In the genomic region with DNA sequence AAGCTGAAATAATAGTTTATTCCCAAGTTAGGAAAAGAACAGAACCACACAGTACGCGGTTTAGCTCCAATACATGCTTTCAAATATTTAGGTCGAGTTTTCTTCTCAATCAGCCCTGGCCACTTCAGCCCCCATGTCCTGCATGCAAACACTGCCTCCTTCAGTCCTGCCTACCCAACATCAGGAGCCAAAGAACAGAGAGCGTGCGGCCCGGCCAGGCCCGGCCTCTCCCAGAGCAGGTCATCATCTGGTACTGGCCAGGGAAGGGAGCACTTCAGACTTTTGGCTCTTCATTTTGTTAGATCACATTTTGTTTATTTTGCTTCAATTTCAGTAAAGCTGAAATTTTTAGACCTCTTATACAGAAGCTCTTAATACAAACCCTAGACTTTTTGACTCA, we compare ENCODE assay signal across 23 cellular contexts. TPM values are rescaled to one million over a fixed set of nuclear protein-coding genes. Genes with fewer than 3 reads are reported as not detected.
DNase-seq lines count a peak whose midpoint lies in the region; ATAC-seq, FAIRE-seq and TF ChIP-seq lines count a peak whose summit lies in the region.
"Had no signal": no experiment of that assay in that cellular context is flagged by ENCODE, and none has a peak within 500 bp of the region (broad histone marks: within the 10 kb centered on the region; RNA-seq: fewer than 3 reads in every experiment).

No MANE protein-coding gene starts in this region.

- no peak for ATAC-seq in activated CD8-positive, alpha-beta T cell treated with anti-CD3 and anti-CD28 coated beads for 36 hours
- no peak for ATAC-seq in activated CD8-positive, alpha-beta T cell treated with anti-CD3 and anti-CD28 coated beads, Interleukin-2, amount 10 ng/mL, durations not matched to agents 7 days and 5 days
- peak; percentile 54; the same call in 2 of the 3 replicates for ATAC-seq in K562
- ATAC-seq in stimulated activated effector memory CD8-positive, alpha-beta T cell treated with anti-CD3 and anti-CD28 coated beads, Interleukin-12 subunit alpha, Interleukin-12 subunit beta, amount 100 ng/mL, for 72 hours, result no peak
- ATAC-seq in body of pancreas, result no peak

- intact Hi-C loops in activated CD8-positive, alpha-beta T cell treated with anti-CD3 and anti-CD28 coated beads for 36 hours (cut with micrococcal nuclease), result no loop called here
- intact Hi-C loops in K562 (cut with micrococcal nuclease), result no loop called here
- intact Hi-C loops in left ventricle myocardium inferior (cut with micrococcal nuclease), result no loop called here
- intact Hi-C loops in body of pancreas (cut with DNase I), result no loop called here

- FAIRE-seq in K562 (lab: Jason Lieb, UNC), result no peak
- FAIRE-seq: bronchial epithelial cell, islet of Langerhans had no signal

- TF ChIP-seq POLR2A in K562 (conservative IDR thresholded peaks at IDR 0.05) (no peak), body of pancreas (IDR thresholded peaks at IDR 0.05) (no peak)

- H3K27ac ChIP-seq in K562 (ENCODE audit: extremely low read depth, low read depth, low read length) (no peak overlapping the region), left ventricle myocardium inferior (replicated peaks) (no peak overlapping the region), body of pancreas (no peak overlapping the region)
- H3K27ac ChIP-seq: esophagus squamous epithelium, prostate gland had no signal

- H3K9ac ChIP-seq in K562 (ENCODE audit: insufficient read depth in 1 of 2, low read depth in 2 of 2, low read length in 2 of 2), result no peak overlapping the region

- TF ChIP-seq CTCF in activated CD8-positive, alpha-beta T cell treated with anti-CD3 and anti-CD28 coated beads for 36 hours (IDR thresholded peaks at IDR 0.05), result no peak
- TF ChIP-seq CTCF in K562 (IDR thresholded peaks at IDR 0.05 in 2 of 3, conservative IDR thresholded peaks at IDR 0.05 in 1 of 3; ENCODE audit: insufficient read depth in 2 of 3, low read depth in 1 of 3, low read length in 3 of 3), result no peak
- TF ChIP-seq CTCF in left ventricle myocardium inferior (IDR thresholded peaks at IDR 0.05; ENCODE audit: borderline replicate concordance), result peak; percentile 21
- TF ChIP-seq CTCF in body of pancreas (IDR thresholded peaks at IDR 0.05), result no peak

- peaks cover 4% of the 10 kb centered on the region for H3K9me1 ChIP-seq in K562 (ENCODE audit: control insufficient read depth, insufficient read depth, low read length)

- peaks cover 72% of the 10 kb centered on the region for H3K4me1 Mint-ChIP-seq in activated CD8-positive, alpha-beta T cell treated with anti-CD3 and anti-CD28 coated beads for 36 hours (ENCODE audit: low read depth)
- H3K4me1 Mint-ChIP-seq in activated CD8-positive, alpha-beta T cell treated with anti-CD3 and anti-CD28 coated beads, Interleukin-2, amount 10 ng/mL, durations not matched to agents 7 days and 5 days (ENCODE audit: low read depth), result peaks cover 57% of the 10 kb centered on the region
- H3K4me1 Mint-ChIP-seq in stimulated activated effector memory CD8-positive, alpha-beta T cell treated with anti-CD3 and anti-CD28 coated beads, Interleukin-12 subunit alpha, Interleukin-12 subunit beta, amount 100 ng/mL, for 72 hours, result peaks cover 76% of the 10 kb centered on the region

- H3K36me3 ChIP-seq in K562 (ENCODE audit: control insufficient read depth, insufficient read depth, low read length), result peaks cover 81% of the 10 kb centered on the region; the same call in 2 of the 3 replicates
- peaks cover 78% of the 10 kb centered on the region for H3K36me3 ChIP-seq in left ventricle myocardium inferior
- H3K36me3 ChIP-seq in body of pancreas (replicated peaks in 1 of 2; ENCODE audit: insufficient read depth in 1 of 2, low read depth in 2 of 2), result peaks cover 0 to 20% of the 10 kb centered on the region in 2 donors

- H3K4me3 Mint-ChIP-seq in activated CD8-positive, alpha-beta T cell treated with anti-CD3 and anti-CD28 coated beads for 36 hours, result no peak overlapping the region
- H3K4me3 Mint-ChIP-seq in activated CD8-positive, alpha-beta T cell treated with anti-CD3 and anti-CD28 coated beads, Interleukin-2, amount 10 ng/mL, durations not matched to agents 7 days and 5 days, result no peak overlapping the region
- H3K4me3 Mint-ChIP-seq in stimulated activated effector memory CD8-positive, alpha-beta T cell treated with anti-CD3 and anti-CD28 coated beads, Interleukin-12 subunit alpha, Interleukin-12 subunit beta, amount 100 ng/mL, for 72 hours, result no peak overlapping the region
- H3K4me3 Mint-ChIP-seq: memory B cell had no signal

- no peak overlapping the region for H3K4me2 ChIP-seq in K562 (ENCODE audit: insufficient read depth, low read length)

- no peak; a peak in 1 of 4 replicates for TF ChIP-seq RAD21 in K562 (CRISPR knock-in tag; conservative IDR thresholded peaks at IDR 0.05 in 1 of 2, IDR thresholded peaks at IDR 0.05 in 1 of 2)

- 90% methylated on average over 7 of the region's 7 CpGs for WGBS in K562 (ENCODE audit: insufficient coverage, low coverage, missing lambda C conversion rate)
- 70 to 90% methylated on average over 7 of the region's 7 CpGs for WGBS in body of pancreas, 2 donors

- POLR2A ChIA-PET in activated CD8-positive, alpha-beta T cell treated with anti-CD3 and anti-CD28 coated beads for 36 hours (lab: Charles Lee), result interaction anchor here (1.0 to 1.6 kb wide), 7 partner anchors 8 to 30 kb away, joined by 3 to 5 read pairs (median 4); no protein-coding TSS in a partner anchor
- POLR2A ChIA-PET in activated CD8-positive, alpha-beta T cell treated with anti-CD3 and anti-CD28 coated beads, Interleukin-2, amount 10 ng/mL, durations not matched to agents 7 days and 5 days (lab: Charles Lee), result interaction anchor here (0.6 to 1.9 kb wide), 4 partner anchors 24 to 97 kb away, joined by 3 to 7 read pairs (median 4); a partner anchor contains a TSS
- POLR2A ChIA-PET in K562 (lab: Yijun Ruan, JAX), result interaction anchor here (0.6 to 1.2 kb wide), 3 partner anchors 8 to 126 kb away, joined by 3 to 4 read pairs (median 3); no protein-coding TSS in a partner anchor

- peaks cover 5 to 25% of the 10 kb centered on the region in 2 experiments; a peak in 4 of 5 replicates for H3K4me1 ChIP-seq in K562 (replicated peaks in 1 of 2; ENCODE audit: control insufficient read depth in 2 of 2, insufficient read depth in 2 of 2, low read length in 2 of 2)
- peaks cover 75% of the 10 kb centered on the region for H3K4me1 ChIP-seq in left ventricle myocardium inferior
- H3K4me1 ChIP-seq in body of pancreas, result peaks cover 68% of the 10 kb centered on the region

- peaks cover 89% of the 10 kb centered on the region for H3K79me2 ChIP-seq in K562 (ENCODE audit: control insufficient read depth, insufficient read depth, low read length)

- no peak overlapping the region for H2AFZ ChIP-seq in K562 (ENCODE audit: low read depth, low read length)

- no peaks in the 10 kb centered on the region for H3K9me3 Mint-ChIP-seq in activated CD8-positive, alpha-beta T cell treated with anti-CD3 and anti-CD28 coated beads for 36 hours
- no peaks in the 10 kb centered on the region for H3K9me3 Mint-ChIP-seq in activated CD8-positive, alpha-beta T cell treated with anti-CD3 and anti-CD28 coated beads, Interleukin-2, amount 10 ng/mL, durations not matched to agents 7 days and 5 days (ENCODE audit: insufficient read depth)
- no peaks in the 10 kb centered on the region for H3K9me3 Mint-ChIP-seq in stimulated activated effector memory CD8-positive, alpha-beta T cell treated with anti-CD3 and anti-CD28 coated beads, Interleukin-12 subunit alpha, Interleukin-12 subunit beta, amount 100 ng/mL, for 72 hours
- H3K9me3 Mint-ChIP-seq: activated naive CD4-positive, alpha-beta T cell treated with anti-CD3 and anti-CD28 coated beads, Interleukin-2, amount 50 U/mL, for 72 hours; CD4-positive, CD25-positive, alpha-beta regulatory T cell; memory B cell; naive thymus-derived CD8-positive, alpha-beta T cell had no signal

- H3K9me3 ChIP-seq in K562 (replicated peaks; ENCODE audit: control insufficient read depth, insufficient read depth, low read depth, low read length) (no peaks in the 10 kb centered on the region), left ventricle myocardium inferior (replicated peaks) (no peaks in the 10 kb centered on the region), body of pancreas (no peaks in the 10 kb centered on the region)
- H3K9me3 ChIP-seq: esophagus squamous epithelium, prostate gland had no signal

- H3K36me3 Mint-ChIP-seq in activated CD8-positive, alpha-beta T cell treated with anti-CD3 and anti-CD28 coated beads for 36 hours (ENCODE audit: low read depth), result peaks cover 62% of the 10 kb centered on the region
- peaks cover 77% of the 10 kb centered on the region for H3K36me3 Mint-ChIP-seq in activated CD8-positive, alpha-beta T cell treated with anti-CD3 and anti-CD28 coated beads, Interleukin-2, amount 10 ng/mL, durations not matched to agents 7 days and 5 days (ENCODE audit: low read depth)
- H3K36me3 Mint-ChIP-seq in stimulated activated effector memory CD8-positive, alpha-beta T cell treated with anti-CD3 and anti-CD28 coated beads, Interleukin-12 subunit alpha, Interleukin-12 subunit beta, amount 100 ng/mL, for 72 hours, result peaks cover 95% of the 10 kb centered on the region

- no peaks in the 10 kb centered on the region for H3K27me3 Mint-ChIP-seq in activated CD8-positive, alpha-beta T cell treated with anti-CD3 and anti-CD28 coated beads for 36 hours
- H3K27me3 Mint-ChIP-seq in activated CD8-positive, alpha-beta T cell treated with anti-CD3 and anti-CD28 coated beads, Interleukin-2, amount 10 ng/mL, durations not matched to agents 7 days and 5 days (ENCODE audit: low read depth), result no peaks in the 10 kb centered on the region
- H3K27me3 Mint-ChIP-seq: memory B cell; naive thymus-derived CD8-positive, alpha-beta T cell had no signal

- no peak for DNase-seq in activated CD8-positive, alpha-beta T cell treated with anti-CD3 and anti-CD28 coated beads for 36 hours
- no peak for DNase-seq in activated CD8-positive, alpha-beta T cell treated with anti-CD3 and anti-CD28 coated beads, Interleukin-2, amount 10 ng/mL, durations not matched to agents 7 days and 5 days
- DNase-seq in K562 (ENCODE audit: extremely low read depth in 1 of 4, low spot score in 3 of 4) (no peak), left ventricle myocardium inferior (no peak), body of pancreas (no peak), NOMO-1 treated with dmso at 0.1 percent for 144 hours (lab: John Stamatoyannopoulos, UW; ENCODE audit: unreplicated experiment) (no peak), amygdala (lab: John Stamatoyannopoulos, UW) (no peak)
- no peak for DNase-seq in stimulated activated effector memory CD8-positive, alpha-beta T cell treated with anti-CD3 and anti-CD28 coated beads, Interleukin-12 subunit alpha, Interleukin-12 subunit beta, amount 100 ng/mL, for 72 hours (ENCODE audit: low spot score in 2 of 2)
- DNase-seq: activated CD4-positive, alpha-beta T cell treated with anti-CD3 and anti-CD28 coated beads, Interleukin-2, amount 50 U/mL, for 1 hour; CD4-positive, CD25-positive, alpha-beta regulatory T cell; DMS79 treated with DMSO at 0.1 percent for 48 hours; esophagus squamous epithelium; KBM-7; naive thymus-derived CD8-positive, alpha-beta T cell; NCI-H2029; NCI-H446; NK-92 treated with Interleukin-12 subunit alpha and Interleukin-12 subunit beta, amount 100 ng/mL, for 24 hours; RPMI8226 had no signal

- CTCF ChIA-PET in activated CD8-positive, alpha-beta T cell treated with anti-CD3 and anti-CD28 coated beads for 36 hours (lab: Charles Lee), result no interaction called here
- CTCF ChIA-PET in activated CD8-positive, alpha-beta T cell treated with anti-CD3 and anti-CD28 coated beads, Interleukin-2, amount 10 ng/mL, durations not matched to agents 7 days and 5 days (lab: Charles Lee), result interaction anchor here (0.8 to 1.3 kb wide), 3 partner anchors 11 to 49 kb away, joined by 3 read pairs; no protein-coding TSS in a partner anchor
- CTCF ChIA-PET in K562 (lab: Yijun Ruan, JAX; ENCODE audit: low intra/inter-chr PET ratio), result no interaction called here

- peaks cover 16% of the 10 kb centered on the region; the same call in 1 of the 2 replicates for H4K20me1 ChIP-seq in K562 (replicated peaks; ENCODE audit: control insufficient read depth, insufficient read depth, low read length)

- in situ Hi-C loops in K562 (cut with MboI), result loop anchor here (10.0 kb wide), 1 partner anchor 94 kb away; a partner anchor contains a TSS

- TSS peak; percentile 4 for BruUV-seq in K562 (replicated peaks; lab: Mats Ljungman, UMichigan)

- peak overlapping the region; percentile 16 for H3K27ac Mint-ChIP-seq in activated CD8-positive, alpha-beta T cell treated with anti-CD3 and anti-CD28 coated beads for 36 hours
- no peak overlapping the region for H3K27ac Mint-ChIP-seq in activated CD8-positive, alpha-beta T cell treated with anti-CD3 and anti-CD28 coated beads, Interleukin-2, amount 10 ng/mL, durations not matched to agents 7 days and 5 days
- H3K27ac Mint-ChIP-seq in stimulated activated effector memory CD8-positive, alpha-beta T cell treated with anti-CD3 and anti-CD28 coated beads, Interleukin-12 subunit alpha, Interleukin-12 subunit beta, amount 100 ng/mL, for 72 hours, result peak overlapping the region; percentile 63
- H3K27ac Mint-ChIP-seq: memory B cell had no signal

- no peak overlapping the region for H3K4me3 ChIP-seq in K562
- H3K4me3 ChIP-seq in left ventricle myocardium inferior, result no peak overlapping the region
- no peak overlapping the region for H3K4me3 ChIP-seq in body of pancreas
- H3K4me3 ChIP-seq: esophagus squamous epithelium, prostate gland had no signal

- H3K27me3 ChIP-seq in K562 (ENCODE audit: control insufficient read depth in 2 of 2, insufficient read depth in 2 of 2, low read length in 2 of 2), result no peaks in the 10 kb centered on the region
- no peaks in the 10 kb centered on the region for H3K27me3 ChIP-seq in left ventricle myocardium inferior (ENCODE audit: low read depth)
- H3K27me3 ChIP-seq in body of pancreas, result no peaks in the 10 kb centered on the region
- H3K27me3 ChIP-seq: esophagus squamous epithelium had no signal

- no peak for TF ChIP-seq EP300 in K562 (IDR thresholded peaks at IDR 0.05; ENCODE audit: low read length)

RNA-seq across cellular contexts. Expression of a gene that starts 6.7 kb away (rescaled TPM):
- total RNA-seq in activated CD8-positive, alpha-beta T cell treated with anti-CD3 and anti-CD28 coated beads for 36 hours, result 10 to 100 TPM; 24.5 to 29.0 TPM
- 10 to 100 TPM; 43.0 to 44.3 TPM for total RNA-seq in activated CD8-positive, alpha-beta T cell treated with anti-CD3 and anti-CD28 coated beads, Interleukin-2, amount 10 ng/mL, durations not matched to agents 7 days and 5 days
- 34.4 and 58.3 TPM in 2 replicates for total RNA-seq in K562 (2011; cell fraction: chromatin; rRNA removed; ENCODE audit: low replicate concordance)
- total RNA-seq in K562 (2011; cell fraction: nucleolus; rRNA removed), result 28.7 and 34.9 TPM in 2 replicates
- 20.9 and 28.2 TPM in 2 replicates for total RNA-seq in K562 (2011; cell fraction: nucleoplasm; rRNA removed)
- total RNA-seq in K562 (2014; rRNA removed) (10.4 and 12.2 TPM in 2 replicates), K562 (2014; rRNA removed; fragmentation: Illumina TruSeq; extraction: Trizol) (5.3 and 7.4 TPM in 2 replicates), K562 (2015; rRNA removed; fragmentation: Illumina TruSeq; extraction: Trizol) (7.2 and 7.5 TPM in 2 replicates), K562 (2021) (14.1 and 17.6 TPM in 2 replicates), left ventricle myocardium inferior (14.9 TPM), body of pancreas (10 to 100 TPM; 21.8 to 36.9 TPM)
- polyA plus RNA-seq in K562 (2011; rRNA removed) (2.4 and 2.5 TPM in 2 replicates), K562 (2014; fragmentation: Illumina TruSeq; extraction: Trizol) (5.5 and 8.7 TPM in 2 replicates), K562 (2014; fragmentation: Nextera tagmentation; extraction: Ambion mirVana) (under 1 TPM; 0.42 to 0.63 TPM), K562 (2014; rRNA removed) (8.4 and 9.9 TPM in 2 replicates)
- polyA plus RNA-seq in K562 (2011; cell fraction: cytosol; rRNA removed), result 1.9 and 2.0 TPM in 2 replicates
- 11.7 and 17.8 TPM in 2 replicates for polyA plus RNA-seq in K562 (2011; cell fraction: nucleus; rRNA removed)
- polyA plus RNA-seq in K562 (2012), result 8.5 and 10.4 TPM in 2 replicates
- polyA minus RNA-seq in K562 (2011; rRNA and poly(A)+ RNA removed), result 3.2 and 4.2 TPM in 2 replicates
- polyA minus RNA-seq in K562 (2011; cell fraction: cytosol; rRNA and poly(A)+ RNA removed), result 5.6 and 8.6 TPM in 2 replicates
- polyA minus RNA-seq in K562 (2011; cell fraction: nucleus; rRNA and poly(A)+ RNA removed), result 10.8 and 11.2 TPM in 2 replicates

RNA-seq across cellular contexts. Expression of a gene that starts 32.7 kb away (rescaled TPM):
- total RNA-seq in activated CD8-positive, alpha-beta T cell treated with anti-CD3 and anti-CD28 coated beads for 36 hours, result 10 to 100 TPM; 19.7 to 20.1 TPM
- total RNA-seq in activated CD8-positive, alpha-beta T cell treated with anti-CD3 and anti-CD28 coated beads, Interleukin-2, amount 10 ng/mL, durations not matched to agents 7 days and 5 days, result 10 to 100 TPM; 19.4 to 19.6 TPM
- 25.1 and 25.4 TPM in 2 replicates for total RNA-seq in K562 (2011; cell fraction: chromatin; rRNA removed; ENCODE audit: low replicate concordance)
- total RNA-seq in K562 (2011; cell fraction: nucleolus; rRNA removed), result 15.5 and 19.3 TPM in 2 replicates
- total RNA-seq in K562 (2011; cell fraction: nucleoplasm; rRNA removed), result 18.1 and 18.4 TPM in 2 replicates
- total RNA-seq in K562 (2014; rRNA removed), result 8.1 and 11.0 TPM in 2 replicates
- 6.3 and 6.9 TPM in 2 replicates for total RNA-seq in K562 (2014; rRNA removed; fragmentation: Illumina TruSeq; extraction: Trizol)
- total RNA-seq in K562 (2015; rRNA removed; fragmentation: Illumina TruSeq; extraction: Trizol), result 7.3 and 7.4 TPM in 2 replicates
- total RNA-seq in K562 (2021), result 16.0 and 16.8 TPM in 2 replicates
- 3.8 and 4.5 TPM in 2 replicates for polyA plus RNA-seq in K562 (2011; rRNA removed)
- polyA plus RNA-seq in K562 (2011; cell fraction: cytosol; rRNA removed), result 4.1 and 4.8 TPM in 2 replicates
- polyA plus RNA-seq in K562 (2011; cell fraction: nucleus; rRNA removed), result 6.6 and 7.8 TPM in 2 replicates
- 9.9 and 10.0 TPM in 2 replicates for polyA plus RNA-seq in K562 (2012)
- 12.2 and 13.2 TPM in 2 replicates for polyA plus RNA-seq in K562 (2014; fragmentation: Illumina TruSeq; extraction: Trizol)
- polyA plus RNA-seq in K562 (2014; fragmentation: Nextera tagmentation; extraction: Ambion mirVana), result 1 to 10 TPM; 1.5 to 1.6 TPM
- 7.6 and 7.8 TPM in 2 replicates for polyA plus RNA-seq in K562 (2014; rRNA removed)
- 5.3 and 6.0 TPM in 2 replicates for polyA minus RNA-seq in K562 (2011; rRNA and poly(A)+ RNA removed)
- 10.0 and 11.0 TPM in 2 replicates for polyA minus RNA-seq in K562 (2011; cell fraction: cytosol; rRNA and poly(A)+ RNA removed)
- polyA minus RNA-seq in K562 (2011; cell fraction: nucleus; rRNA and poly(A)+ RNA removed), result 3.5 and 5.0 TPM in 2 replicates
- 4.1 TPM for total RNA-seq in left ventricle myocardium inferior
- 10 to 100 TPM in 1 of 2 donors, 1 to 10 TPM in 1; 9.6 to 17.1 TPM for total RNA-seq in body of pancreas
